8 cellular contexts compared by ENCODE assay signal in the genomic region with DNA sequence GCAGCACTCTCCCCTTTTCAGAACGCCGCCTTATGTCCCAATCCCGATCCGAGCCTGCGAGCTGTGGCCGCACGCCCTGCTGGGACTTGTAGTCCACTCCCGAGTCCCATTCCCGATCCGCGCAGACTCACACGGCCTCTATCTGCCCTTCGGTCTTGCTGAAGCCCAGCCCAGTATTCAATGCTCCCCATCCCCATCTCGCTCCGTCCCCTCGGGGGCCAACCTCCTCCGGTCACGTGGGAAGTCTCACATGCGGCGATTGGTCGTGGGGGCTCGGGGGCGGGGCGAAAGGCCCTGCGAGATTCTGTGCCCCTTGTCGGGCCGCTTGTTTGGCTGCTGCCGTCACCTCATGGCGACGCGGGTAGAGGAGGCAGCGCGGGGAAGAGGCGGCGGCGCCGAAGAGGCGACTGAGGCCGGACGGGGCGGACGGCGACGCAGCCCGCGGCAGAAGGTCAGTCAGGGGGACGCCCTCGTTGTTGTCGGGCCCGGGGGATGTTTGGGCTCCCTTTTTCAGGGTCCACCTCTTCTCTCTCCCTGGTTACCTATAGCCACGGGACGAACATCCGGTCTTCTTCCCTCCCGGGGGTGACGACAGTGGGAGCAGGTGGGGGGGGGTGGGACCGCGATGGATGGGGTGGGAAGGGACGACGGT. TPM values are rescaled to one million over a fixed set of nuclear protein-coding genes. Genes with fewer than 3 reads are reported as not detected.
DNase-seq lines count a peak whose midpoint lies in the region; ATAC-seq and TF ChIP-seq lines count a peak whose summit lies in the region.

A gene (plus strand): TSS at position 328 of the 652 bp plus-strand sequence. CDS start 22 bp downstream, at position 350.

- H3K9me3 Mint-ChIP-seq in activated CD4-positive, alpha-beta T cell treated with anti-CD3 and anti-CD28 coated beads, Interleukin-2, amount 10 ng/mL, durations not matched to agents 7 days and 5 days, result no peaks in the 10 kb centered on the region

- peaks cover 14% of the 10 kb centered on the region for H3K27me3 ChIP-seq in BLaER1
- H3K27me3 ChIP-seq in layer of hippocampus (ENCODE audit: control insufficient read depth, insufficient read depth, low read length), result no peaks in the 10 kb centered on the region

- peak within 1 kb of the TSS; percentile 90 for H3K4me3 Mint-ChIP-seq in activated CD4-positive, alpha-beta T cell treated with anti-CD3 and anti-CD28 coated beads, Interleukin-2, amount 10 ng/mL, durations not matched to agents 7 days and 5 days

- no peaks in the 10 kb centered on the region for H3K36me3 Mint-ChIP-seq in activated CD4-positive, alpha-beta T cell treated with anti-CD3 and anti-CD28 coated beads, Interleukin-2, amount 10 ng/mL, durations not matched to agents 7 days and 5 days (ENCODE audit: low read depth)

- H3K4me3 ChIP-seq in BLaER1 (peak within 1 kb of the TSS; percentile 77), coronary artery (peak within 1 kb of the TSS; percentile 94)

- no peaks in the 10 kb centered on the region for H3K9me3 ChIP-seq in BLaER1

- peak; percentile 98 for DNase-seq in NCI-H69 (lab: John Stamatoyannopoulos, UW)
- DNase-seq in activated CD4-positive, alpha-beta T cell treated with anti-CD3 and anti-CD28 coated beads, Interleukin-2, amount 10 ng/mL, durations not matched to agents 7 days and 5 days, result peak; percentile 95
- peak; percentile 100 for DNase-seq in coronary artery (ENCODE audit: low spot score)
- DNase-seq in stimulated activated CD4-positive, alpha-beta T cell treated with anti-CD3 and anti-CD28 coated beads, Interleukin-1b, Interleukin-23, amount 100 ng/mL, for 4 hours (ENCODE audit: low read depth in 2 of 2), result peak; percentile 81 to 95

- H3K27me3 Mint-ChIP-seq in activated CD4-positive, alpha-beta T cell treated with anti-CD3 and anti-CD28 coated beads, Interleukin-2, amount 10 ng/mL, durations not matched to agents 7 days and 5 days, result no peaks in the 10 kb centered on the region

- peak within 1 kb of the TSS; percentile 82 for H3K9ac ChIP-seq in BLaER1

- peaks cover 14% of the 10 kb centered on the region for H3K4me1 Mint-ChIP-seq in activated CD4-positive, alpha-beta T cell treated with anti-CD3 and anti-CD28 coated beads, Interleukin-2, amount 10 ng/mL, durations not matched to agents 7 days and 5 days

- H3K27ac Mint-ChIP-seq in activated CD4-positive, alpha-beta T cell treated with anti-CD3 and anti-CD28 coated beads, Interleukin-2, amount 10 ng/mL, durations not matched to agents 7 days and 5 days, result peak within 1 kb of the TSS; percentile 90

- POLR2A ChIA-PET in activated CD4-positive, alpha-beta T cell treated with anti-CD3 and anti-CD28 coated beads, Interleukin-2, amount 10 ng/mL, durations not matched to agents 7 days and 5 days (lab: Charles Lee), result interaction anchor here (0.6 kb wide), 1 partner anchor 32 kb away, joined by 3 read pairs; no protein-coding TSS in a partner anchor

- CTCF ChIA-PET in activated CD4-positive, alpha-beta T cell treated with anti-CD3 and anti-CD28 coated beads, Interleukin-2, amount 10 ng/mL, durations not matched to agents 7 days and 5 days (lab: Charles Lee), result no interaction called here

- peak; percentile 98 for ATAC-seq in GM19328 (IDR thresholded peaks at IDR 0.05; ENCODE audit: unreplicated experiment)
- peak; percentile 99 for ATAC-seq in HG03520 (IDR thresholded peaks at IDR 0.05; ENCODE audit: unreplicated experiment)

- H3K4me1 ChIP-seq in BLaER1, result peaks cover 25% of the 10 kb centered on the region

- peaks cover 43% of the 10 kb centered on the region for H4K20me1 ChIP-seq in BLaER1

- no peak for TF ChIP-seq CTCF in coronary artery (IDR thresholded peaks at IDR 0.05)

- H3K4me2 ChIP-seq in BLaER1, result peak within 1 kb of the TSS; percentile 98

- H3K27ac ChIP-seq in BLaER1, result peak within 1 kb of the TSS; percentile 77
- H3K27ac ChIP-seq in coronary artery, result peak within 1 kb of the TSS; percentile 79 to 92
- peak within 1 kb of the TSS; percentile 83 for H3K27ac ChIP-seq in layer of hippocampus (ENCODE audit: low read depth, low read length)

- peaks cover 9% of the 10 kb centered on the region for H3K36me3 ChIP-seq in BLaER1

RNA-seq across cellular contexts. Expression of the gene that starts here (rescaled TPM):
- 10 to 100 TPM; 10.4 to 12.2 TPM for total RNA-seq in activated CD4-positive, alpha-beta T cell treated with anti-CD3 and anti-CD28 coated beads, Interleukin-2, amount 10 ng/mL, durations not matched to agents 7 days and 5 days

Comparison
In these comparisons a context has a peak if more than half of its experiments do, and no peak if none do; other contexts are left out.
1. Peak in every context shown above with its lines: DNase-seq, ATAC-seq, H3K4me3 ChIP-seq and H3K27ac ChIP-seq.